8 cellular contexts compared by ENCODE assay signal in genomic region chr1:9784508-9785133, GRCh38. TPM values are rescaled to one million over a fixed set of nuclear protein-coding genes. Genes with fewer than 3 reads are reported as not detected.
DNase-seq lines count a peak whose midpoint lies in the region; ATAC-seq, FAIRE-seq and TF ChIP-seq lines count a peak whose summit lies in the region.

No MANE protein-coding gene starts in this region.

- ATAC-seq in mucosa of descending colon: peak; percentile 84
- ATAC-seq in HG03460 (IDR thresholded peaks at IDR 0.05; ENCODE audit: unreplicated experiment): no peak

- H3K27ac ChIP-seq in WERI-Rb-1 (no peak overlapping the region), stomach (no peak overlapping the region)

- no peak overlapping the region for H3K4me3 ChIP-seq in WERI-Rb-1 (ENCODE audit: low read depth, low read length)
- H3K4me3 ChIP-seq in bronchial epithelial cell (ENCODE audit: low read depth, low read length): no peak overlapping the region
- H3K4me3 ChIP-seq in mucosa of descending colon: no peak overlapping the region
- H3K4me3 ChIP-seq in stomach: no peak overlapping the region

- TF ChIP-seq CTCF in WERI-Rb-1 (IDR thresholded peaks at IDR 0.05; ENCODE audit: low read depth, low read length) (peak; percentile 74), bronchial epithelial cell (IDR thresholded peaks at IDR 0.05; ENCODE audit: insufficient read depth, low read length, severe bottlenecking) (peak; percentile 69), mucosa of descending colon (IDR thresholded peaks at IDR 0.05) (peak; percentile 65), stomach (IDR thresholded peaks at IDR 0.05) (peak in 5 of 7 experiments; percentile 54 to 83 (median 61))

- no peak for TF ChIP-seq POLR2A in stomach (IDR thresholded peaks at IDR 0.05)

- H3K9me3 ChIP-seq in WERI-Rb-1 (ENCODE audit: severe bottlenecking): no peaks in the 10 kb centered on the region
- no peaks in the 10 kb centered on the region for H3K9me3 ChIP-seq in mucosa of descending colon
- H3K9me3 ChIP-seq in stomach: no peaks in the 10 kb centered on the region

- H3K4me1 ChIP-seq in mucosa of descending colon (ENCODE audit: low read depth) (no peaks in the 10 kb centered on the region), stomach (peaks cover 0 to 16% (median 3%) of the 10 kb centered on the region in 4 donors)

- no peak for FAIRE-seq in bronchial epithelial cell (lab: Jason Lieb, UNC)

- 33 to 56% (median 48%) methylated on average over 3 of the region's 3 CpGs for WGBS in stomach, 5 donors

- H3K27me3 ChIP-seq in WERI-Rb-1 (ENCODE audit: insufficient read depth, low read depth, severe bottlenecking) (no peaks in the 10 kb centered on the region), bronchial epithelial cell (ENCODE audit: control insufficient read depth, insufficient read depth, low read length) (no peaks in the 10 kb centered on the region), stomach (no peaks in the 10 kb centered on the region)

- H3K36me3 ChIP-seq in WERI-Rb-1: peaks cover 6% of the 10 kb centered on the region
- H3K36me3 ChIP-seq in bronchial epithelial cell (ENCODE audit: control insufficient read depth, insufficient read depth, low read length): no peaks in the 10 kb centered on the region
- H3K36me3 ChIP-seq in mucosa of descending colon (ENCODE audit: low read depth): no peaks in the 10 kb centered on the region
- no peaks in the 10 kb centered on the region for H3K36me3 ChIP-seq in stomach

- intact Hi-C loops in mucosa of descending colon (cut with DNase I, micrococcal nuclease): loop anchor here (2.0 to 10.0 kb wide), 2 partner anchors 80 to 82 kb away; no protein-coding TSS in a partner anchor
- intact Hi-C loops in stomach (cut with DNase I; ENCODE audit: low total_unique reads): loop anchor here (5.0 kb wide), 1 partner anchor 83 kb away; no protein-coding TSS in a partner anchor

- peak; percentile 22 for DNase-seq in NCI-H146 (lab: John Stamatoyannopoulos, UW)
- no peak for DNase-seq in NCI-H146 treated with DMSO at 0.1 percent for 48 hours (lab: John Stamatoyannopoulos, UW; ENCODE audit: unreplicated experiment)
- DNase-seq in NCI-H1694 treated with DMSO at 0.1 percent for 48 hours (lab: John Stamatoyannopoulos, UW): peak; percentile 49
- DNase-seq in WERI-Rb-1: peak; percentile 56
- peak; percentile 69 for DNase-seq in bronchial epithelial cell (ENCODE audit: low read depth)
- DNase-seq in mucosa of descending colon: peak in 2 of 3 donors; percentile 49 to 83
- DNase-seq in stomach: peak; percentile 69

- no peak for TF ChIP-seq EP300 in stomach (IDR thresholded peaks at IDR 0.05)

RNA-seq across cellular contexts. Expression of gene CLSTN1, which starts 39.1 kb away (rescaled TPM):
- total RNA-seq in bronchial epithelial cell (131 and 142 TPM in 2 replicates), mucosa of descending colon (100 to 1,000 TPM; 166 to 275 (median 224) TPM), stomach (100 to 1,000 TPM in 1 of 5 donors, 10 to 100 TPM in 4; 15.8 to 156 (median 42.6) TPM)
- 10 to 100 TPM; 10.5 to 59.3 (median 18.9) TPM for polyA plus RNA-seq in stomach
